ENCODE assay signal across 14 cellular contexts in genomic region chr9:126337690-126338426, GRCh38. TPM values are rescaled to one million over a fixed set of nuclear protein-coding genes. Genes with fewer than 3 reads are reported as not detected.
DNase-seq lines count a peak whose midpoint lies in the region; ATAC-seq, FAIRE-seq and TF ChIP-seq lines count a peak whose summit lies in the region.
"Had no signal": no experiment of that assay in that cellular context is flagged by ENCODE, and none has a peak within 500 bp of the region (broad histone marks: within the 10 kb centered on the region; RNA-seq: fewer than 3 reads in every experiment).

No MANE protein-coding gene starts in this region.

- H2AFZ ChIP-seq in K562 (ENCODE audit: low read depth, low read length) = no peak overlapping the region

- no peaks in the 10 kb centered on the region for H3K9me3 ChIP-seq in K562 (replicated peaks; ENCODE audit: control insufficient read depth, insufficient read depth, low read depth, low read length)
- H3K9me3 ChIP-seq: psoas muscle, thoracic aorta had no signal

- no peaks in the 10 kb centered on the region; the same call in 1 of the 2 replicates for H4K20me1 ChIP-seq in K562 (replicated peaks; ENCODE audit: control insufficient read depth, insufficient read depth, low read length)

- no peak overlapping the region for H3K27ac ChIP-seq in K562 (ENCODE audit: extremely low read depth, low read depth, low read length)
- H3K27ac ChIP-seq: psoas muscle, thoracic aorta had no signal

- no peak overlapping the region for H3K9ac ChIP-seq in K562 (ENCODE audit: insufficient read depth in 1 of 2, low read depth in 2 of 2, low read length in 2 of 2)

- FAIRE-seq in K562 (lab: Jason Lieb, UNC) = no peak
- FAIRE-seq: GM12878 had no signal

- in situ Hi-C loops in GM13976 (cut with MboI; ENCODE audit: low sequenced_read_pairs, unreplicated experiment) = no loop called here
- in situ Hi-C loops in K562 (cut with MboI) = no loop called here

- BruUV-seq in K562 (replicated peaks; lab: Mats Ljungman, UMichigan) = no TSS peak

- H3K36me3 ChIP-seq in K562 (ENCODE audit: control insufficient read depth, insufficient read depth, low read length) = no peaks in the 10 kb centered on the region

- H3K27me3 ChIP-seq in K562 (ENCODE audit: control insufficient read depth in 2 of 2, insufficient read depth in 2 of 2, low read length in 2 of 2) = peaks cover 32 to 69% of the 10 kb centered on the region in 2 experiments; a peak in 4 of 5 replicates

- WGBS in K562 (ENCODE audit: insufficient coverage, low coverage, missing lambda C conversion rate) = 10% methylated on average over 34 of the region's 35 CpGs

- ATAC-seq in K562 = no peak
- peak; percentile 36 for ATAC-seq in sciatic nerve
- ATAC-seq in HG02981 (IDR thresholded peaks at IDR 0.05; ENCODE audit: unreplicated experiment) = no peak
- ATAC-seq: GM12878, psoas muscle had no signal

- POLR2A ChIA-PET in K562 (lab: Yijun Ruan, JAX) = interaction anchor here (0.8 kb wide), 1 partner anchor 9 kb away, joined by 4 read pairs; no protein-coding TSS in a partner anchor

- H3K4me3 ChIP-seq in K562 = no peak overlapping the region
- H3K4me3 ChIP-seq: GM12878, psoas muscle, thoracic aorta had no signal

- no peak for TF ChIP-seq EP300 in K562 (IDR thresholded peaks at IDR 0.05; ENCODE audit: low read length)

- intact Hi-C loops in K562 (cut with micrococcal nuclease) = no loop called here
- intact Hi-C loops in sciatic nerve (cut with DNase I) = no loop called here

- no peaks in the 10 kb centered on the region for H3K9me1 ChIP-seq in K562 (ENCODE audit: control insufficient read depth, insufficient read depth, low read length)

- TF ChIP-seq CTCF in GM13976 (IDR thresholded peaks at IDR 0.05; ENCODE audit: borderline replicate concordance, control extremely low read depth, extremely low read depth, insufficient read depth, missing control alignments) (no peak), K562 (IDR thresholded peaks at IDR 0.05 in 2 of 3, conservative IDR thresholded peaks at IDR 0.05 in 1 of 3; ENCODE audit: insufficient read depth in 2 of 3, low read depth in 1 of 3, low read length in 3 of 3) (no peak)

- H3K79me2 ChIP-seq in K562 (ENCODE audit: control insufficient read depth, insufficient read depth, low read length) = no peaks in the 10 kb centered on the region

- CTCF ChIA-PET in K562 (lab: Yijun Ruan, JAX; ENCODE audit: low intra/inter-chr PET ratio) = no interaction called here

- peaks cover 0 to 5% of the 10 kb centered on the region in 2 experiments; a peak in 2 of 5 replicates for H3K4me1 ChIP-seq in K562 (replicated peaks in 1 of 2; ENCODE audit: control insufficient read depth in 2 of 2, insufficient read depth in 2 of 2, low read length in 2 of 2)

- no peak overlapping the region for H3K4me2 ChIP-seq in K562 (ENCODE audit: insufficient read depth, low read length)

- no peak for TF ChIP-seq RAD21 in K562 (CRISPR knock-in tag; conservative IDR thresholded peaks at IDR 0.05 in 1 of 2, IDR thresholded peaks at IDR 0.05 in 1 of 2)

- TF ChIP-seq POLR2A in K562 (conservative IDR thresholded peaks at IDR 0.05) = no peak

- DNase-seq in GM13976 (ENCODE audit: low spot score) (peak; percentile 8), K562 (ENCODE audit: extremely low read depth in 1 of 4, low spot score in 3 of 4) (no peak), hypothalamus (lab: John Stamatoyannopoulos, UW) (peak in 39 of 51 donors; percentile 36 to 94 (median 76)), sciatic nerve (ENCODE audit: low spot score) (no peak), NCI-H1105 (lab: John Stamatoyannopoulos, UW) (no peak), SIG-M5 (lab: John Stamatoyannopoulos, UW) (no peak), NOMO-1 treated with DMSO at 0.1 percent for 48 hours (lab: John Stamatoyannopoulos, UW; ENCODE audit: unreplicated experiment) (no peak)
- DNase-seq: effector memory CD4-positive, alpha-beta T cell; NCI-H2081; psoas muscle; Right ventricle myocardium superior had no signal

TF ChIP-seq in K562, 482 proteins besides CTCF, POLR2A, EP300 and RAD21:
- TF ChIP-seq POLR2G (IDR thresholded peaks at IDR 0.05; ENCODE audit: low read depth, low read length) (0 out of 2 replicates have a peak, but pooled peaks have one; percentile 32), YY1 (IDR thresholded peaks at IDR 0.05; ENCODE audit: borderline replicate concordance in 1 of 3, control insufficient read depth in 1 of 3, extremely low read depth in 1 of 3, insufficient read depth in 3 of 3, insufficient read length in 1 of 3, insufficient replicate concordance in 2 of 3, low read depth in 1 of 3, low read length in 2 of 3) (peak in 1 of 3 experiments; percentile 45), TEAD4 (IDR thresholded peaks at IDR 0.05; ENCODE audit: low read length) (no peak), TEAD4 (CRISPR knock-in tag; IDR thresholded peaks at IDR 0.05; ENCODE audit: borderline replicate concordance) (no peak)

RNA-seq across cellular contexts. Expression of gene MVB12B, which starts 11.2 kb away (rescaled TPM):
- not detected in 2 replicates for total RNA-seq in K562 (2011; cell fraction: chromatin; rRNA removed; ENCODE audit: low replicate concordance)
- total RNA-seq in K562 (2011; cell fraction: nucleolus; rRNA removed) = not detected in 2 replicates
- not detected in 2 replicates for total RNA-seq in K562 (2011; cell fraction: nucleoplasm; rRNA removed)
- total RNA-seq in K562 (2014; rRNA removed) (not detected in 2 replicates), K562 (2014; rRNA removed; fragmentation: Illumina TruSeq; extraction: Trizol) (not detected in 2 replicates), K562 (2015; rRNA removed; fragmentation: Illumina TruSeq; extraction: Trizol) (not detected in 2 replicates), K562 (2021) (0.09 TPM in 1 of 2 replicates, not detected in the other), sciatic nerve (65.7 TPM)
- polyA plus RNA-seq in K562 (2011; rRNA removed) (not detected in 2 replicates), K562 (2014; fragmentation: Illumina TruSeq; extraction: Trizol) (not detected in 2 replicates), K562 (2014; fragmentation: Nextera tagmentation; extraction: Ambion mirVana) (not detected), K562 (2014; rRNA removed) (not detected in 2 replicates)
- polyA plus RNA-seq in K562 (2011; cell fraction: cytosol; rRNA removed) = not detected in 2 replicates
- polyA plus RNA-seq in K562 (2011; cell fraction: nucleus; rRNA removed) = not detected in 2 replicates
- 0.07 TPM in 1 of 2 replicates, not detected in the other for polyA plus RNA-seq in K562 (2012)
- polyA minus RNA-seq in K562 (2011; rRNA and poly(A)+ RNA removed) = not detected in 2 replicates
- not detected in 2 replicates for polyA minus RNA-seq in K562 (2011; cell fraction: cytosol; rRNA and poly(A)+ RNA removed)
- not detected in 2 replicates for polyA minus RNA-seq in K562 (2011; cell fraction: nucleus; rRNA and poly(A)+ RNA removed)
- polyA plus RNA-seq: GM12878 had no signal

Comparison
In these comparisons a context has a peak if more than half of its experiments do, and no peak if none do; other contexts are left out.
1. DNase-seq: peak in GM13976 (single experiment) and hypothalamus (39 of 51); none in K562 (0 of 4), sciatic nerve (single experiment), NCI-H1105 (single experiment), SIG-M5 (single experiment) and NOMO-1 treated with DMSO at 0.1 percent for 48 hours (single experiment).
2. RNA of gene MVB12B, which starts 11.2 kb away (total RNA-seq): 65.7 TPM in sciatic nerve (single experiment); 0.09 TPM in K562; every median in the first group is over 10 times any median in the second.